21 cellular contexts compared by ENCODE assay signal in genomic region chr10:121065330-121065729, GRCh38.
DNase-seq lines count a peak whose midpoint lies in the region; ATAC-seq and TF ChIP-seq lines count a peak whose summit lies in the region.
"Had no signal": no experiment of that assay in that cellular context is flagged by ENCODE, and none has a peak within 500 bp of the region (broad histone marks: within the 10 kb centered on the region; RNA-seq: fewer than 3 reads in every experiment).

No MANE protein-coding gene starts in this region.

- ATAC-seq in GM18907 (IDR thresholded peaks at IDR 0.05; ENCODE audit: unreplicated experiment) (peak; percentile 58), GM19452 (IDR thresholded peaks at IDR 0.05; ENCODE audit: unreplicated experiment) (peak; percentile 47), HG03139 (IDR thresholded peaks at IDR 0.05; ENCODE audit: unreplicated experiment) (peak; percentile 54), left cardiac atrium (no peak)
- ATAC-seq: K562, SK-N-SH treated with all-trans-retinoic acid at 6 μM for 48 hours had no signal

- no peak for TF ChIP-seq POLR2A in NB4 (IDR thresholded peaks at IDR 0.05; ENCODE audit: extremely low read depth, insufficient read length)

- H3K4me3 ChIP-seq in NB4 (ENCODE audit: low read depth, low read length), result no peak overlapping the region
- H3K4me3 ChIP-seq: HAP-1, K562, PC-9 had no signal

- intact Hi-C loops in left cardiac atrium (cut with DNase I), result no loop called here

- DNase-seq in NB4 (ENCODE audit: low read depth) (peak; percentile 29), left cardiac atrium (no peak), NCI-H1092 (lab: John Stamatoyannopoulos, UW) (no peak)
- DNase-seq in activated naive CD4-positive, alpha-beta T cell treated with Interleukin-2 at 50 U/mL for 16 hours, result no peak
- DNase-seq: DND-41, NCI-H1048, NCI-H1436 treated with DMSO at 0.1 percent for 48 hours, NCI-H2029 treated with DMSO at 0.1 percent for 48 hours, NCI-H2171 treated with DMSO at 0.1 percent for 48 hours, NCI-H446 treated with DMSO at 0.1 percent for 48 hours, NCI-H774, PC-9, SIG-M5, T-helper 1 cell, T-helper 9 cell had no signal

- TF ChIP-seq CTCF in NB4 (IDR thresholded peaks at IDR 0.05; ENCODE audit: low read depth, low read length), result no peak

Comparison
In these comparisons a context has a peak if more than half of its experiments do, and no peak if none do; other contexts are left out.
1. ATAC-seq: peak in GM18907 (single experiment), GM19452 (single experiment) and HG03139 (single experiment); none in left cardiac atrium (0 of 2).